8 cellular contexts compared by ENCODE assay signal in the genomic region with DNA sequence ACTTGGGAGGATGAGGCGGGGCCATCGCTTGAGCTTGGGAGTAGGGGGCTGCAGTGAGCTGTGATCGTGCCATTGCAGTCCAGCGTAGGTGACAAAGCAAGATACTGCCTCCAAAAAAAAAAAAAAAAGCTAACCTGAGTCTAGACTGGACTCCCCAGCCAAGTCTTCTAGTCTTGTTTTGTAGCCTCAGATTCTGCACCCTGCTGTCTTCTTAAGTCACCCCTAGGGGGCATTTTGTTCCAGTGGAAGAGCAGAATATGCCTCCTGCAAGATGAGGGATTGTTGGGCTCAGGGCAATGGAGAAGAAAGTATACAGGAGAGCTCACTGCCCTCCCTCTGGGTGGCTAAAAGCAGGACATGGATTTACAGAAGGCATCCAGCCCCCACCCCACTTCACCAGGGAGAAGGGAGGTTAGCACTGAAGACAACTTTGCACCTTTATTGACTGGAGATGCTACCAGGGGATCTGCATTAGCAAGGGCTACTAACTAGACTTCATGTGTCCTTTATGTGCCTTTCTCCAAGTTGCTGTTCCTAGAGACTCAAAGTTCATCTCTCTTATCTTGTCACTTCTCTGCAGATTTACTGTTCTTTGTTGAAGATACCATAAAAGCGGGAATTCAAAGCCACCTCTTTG. TPM values are rescaled to one million over a fixed set of nuclear protein-coding genes. Genes with fewer than 3 reads are reported as not detected.
A peak's percentile ranks its signal among the peaks of the same experiment; 100 is the strongest.
DNase-seq lines count a peak whose midpoint lies in the region; ATAC-seq and TF ChIP-seq lines count a peak whose summit lies in the region.

No MANE protein-coding gene starts in this region.

- H3K9me3 ChIP-seq in DND-41 (ENCODE audit: insufficient read depth, low read length, severe bottlenecking): no peaks in the 10 kb centered on the region
- no peaks in the 10 kb centered on the region for H3K9me3 ChIP-seq in naive thymus-derived CD4-positive, alpha-beta T cell (ENCODE audit: control insufficient read depth in 2 of 3, low read length in 3 of 3)

- CTCF ChIA-PET in naive thymus-derived CD4-positive, alpha-beta T cell (lab: Charles Lee): no interaction called here

- ATAC-seq in DND-41 (ENCODE audit: insufficient read depth, low read depth) (peak; percentile 84), GM21825 (IDR thresholded peaks at IDR 0.05; ENCODE audit: unreplicated experiment) (peak; percentile 60)
- peak; percentile 71 for ATAC-seq in naive thymus-derived CD4-positive, alpha-beta T cell

- DNase-seq in DND-41: peak; percentile 27
- DNase-seq in NOMO-1 treated with dmso at 0.1 percent for 144 hours (lab: John Stamatoyannopoulos, UW; ENCODE audit: unreplicated experiment): peak; percentile 44
- DNase-seq in cerebellar cortex (ENCODE audit: low spot score): peak; percentile 64
- DNase-seq in naive thymus-derived CD4-positive, alpha-beta T cell: peak in 3 of 9 donors; percentile 10 to 28 (median 18)
- DNase-seq in midbrain (lab: John Stamatoyannopoulos, UW): no peak
- no peak for DNase-seq in T-helper 9 cell
- no peak for DNase-seq in hippocampal formation (lab: John Stamatoyannopoulos, UW)

- H3K27ac ChIP-seq in DND-41 (ENCODE audit: low read length): no peak overlapping the region
- no peak overlapping the region for H3K27ac ChIP-seq in naive thymus-derived CD4-positive, alpha-beta T cell (ENCODE audit: low read depth, low read length)

- intact Hi-C loops in naive thymus-derived CD4-positive, alpha-beta T cell (cut with micrococcal nuclease): loop anchor here in 1 of 2 donors (1.0 to 2.0 kb wide), 2 partner anchors 15 to 43 kb away; partner anchors contain the start of gene RNF187

- peaks cover 10% of the 10 kb centered on the region for H3K27me3 ChIP-seq in DND-41 (ENCODE audit: insufficient read depth, low read length, poor library complexity)
- H3K27me3 ChIP-seq in naive thymus-derived CD4-positive, alpha-beta T cell (ENCODE audit: control insufficient read depth in 2 of 2, insufficient read depth in 2 of 2, low read length in 2 of 2): no peaks in the 10 kb centered on the region

- H3K79me2 ChIP-seq in DND-41 (ENCODE audit: insufficient read depth, low read length): no peaks in the 10 kb centered on the region

- H3K4me3 ChIP-seq in DND-41 (ENCODE audit: low read depth in 1 of 2, low read length in 2 of 2): no peak overlapping the region
- no peak overlapping the region for H3K4me3 ChIP-seq in naive thymus-derived CD4-positive, alpha-beta T cell (ENCODE audit: low read length)

- H3K4me3 Mint-ChIP-seq in naive thymus-derived CD4-positive, alpha-beta T cell: no peak overlapping the region

- H3K9me3 Mint-ChIP-seq in naive thymus-derived CD4-positive, alpha-beta T cell: peaks cover 0 to 3% (median 0%) of the 10 kb centered on the region in 11 donors

- H3K4me2 ChIP-seq in DND-41 (ENCODE audit: insufficient read depth, low read length): no peak overlapping the region

- H3K36me3 ChIP-seq in DND-41 (ENCODE audit: insufficient read depth, low read length): no peaks in the 10 kb centered on the region
- H3K36me3 ChIP-seq in naive thymus-derived CD4-positive, alpha-beta T cell (ENCODE audit: control insufficient read depth in 2 of 3, insufficient read depth in 3 of 3, low read length in 3 of 3): no peaks in the 10 kb centered on the region

- H4K20me1 ChIP-seq in DND-41 (ENCODE audit: insufficient read depth, low read length): no peaks in the 10 kb centered on the region

- H3K4me1 Mint-ChIP-seq in naive thymus-derived CD4-positive, alpha-beta T cell: peaks cover 0 to 28% (median under 1%) of the 10 kb centered on the region in 7 donors

- H3K27ac Mint-ChIP-seq in naive thymus-derived CD4-positive, alpha-beta T cell: peak overlapping the region in 2 of 9 donors; percentile 1 to 37

- H3K27me3 Mint-ChIP-seq in naive thymus-derived CD4-positive, alpha-beta T cell: peaks cover 24 to 42% (median 27%) of the 10 kb centered on the region in 5 donors

- peaks cover 0 to 13% (median 0%) of the 10 kb centered on the region in 5 donors for H3K36me3 Mint-ChIP-seq in naive thymus-derived CD4-positive, alpha-beta T cell

- TF ChIP-seq CTCF in DND-41 (IDR thresholded peaks at IDR 0.05; ENCODE audit: borderline replicate concordance, extremely low read depth, low read length, poor library complexity, severe bottlenecking): peak; percentile 69

- POLR2A ChIA-PET in naive thymus-derived CD4-positive, alpha-beta T cell (lab: Charles Lee): interaction anchor here (0.7 to 2.0 kb wide), 2 partner anchors 15 to 66 kb away, joined by 3 to 5 read pairs; partner anchors contain the start of gene RNF187

- no peak overlapping the region for H2AFZ ChIP-seq in DND-41 (ENCODE audit: low read depth, low read length)

- H3K4me1 ChIP-seq in DND-41 (ENCODE audit: insufficient read depth, low read length): no peaks in the 10 kb centered on the region
- H3K4me1 ChIP-seq in naive thymus-derived CD4-positive, alpha-beta T cell (ENCODE audit: control insufficient read depth in 2 of 2, insufficient read depth in 2 of 2, low read length in 2 of 2): no peaks in the 10 kb centered on the region

- H3K9ac ChIP-seq in DND-41 (ENCODE audit: low read depth, low read length): no peak overlapping the region

RNA-seq across cellular contexts. Expression of gene RNF187, which starts 15.3 kb away (rescaled TPM):
- total RNA-seq in naive thymus-derived CD4-positive, alpha-beta T cell: 100 to 1,000 TPM in 1 of 5 experiments, 10 to 100 TPM in 4; 64.4 to 133 (median 69.0) TPM
- 10 to 100 TPM; 16.5 to 46.1 TPM for polyA plus RNA-seq in naive thymus-derived CD4-positive, alpha-beta T cell

RNA-seq across cellular contexts. Expression of gene TRIM17, which starts 55.2 kb away (rescaled TPM):
- 1 to 10 TPM in 3 of 5 experiments, under 1 TPM in 2; 0.92 to 2.5 (median 1.8) TPM for total RNA-seq in naive thymus-derived CD4-positive, alpha-beta T cell
- polyA plus RNA-seq in naive thymus-derived CD4-positive, alpha-beta T cell: under 1 TPM; 0.18 to 0.44 TPM

Comparison
In these comparisons a context has a peak if more than half of its experiments do, and no peak if none do; other contexts are left out.
1. DNase-seq: peak in DND-41 (single experiment), NOMO-1 treated with dmso at 0.1 percent for 144 hours (single experiment) and cerebellar cortex (single experiment); none in midbrain (single experiment), T-helper 9 cell (single experiment) and hippocampal formation (0 of 2).
2. Peak in every context shown above with its lines, with median percentiles within 50 percentile points of each other: ATAC-seq.